13 cellular contexts compared by ENCODE assay signal in the genomic region with DNA sequence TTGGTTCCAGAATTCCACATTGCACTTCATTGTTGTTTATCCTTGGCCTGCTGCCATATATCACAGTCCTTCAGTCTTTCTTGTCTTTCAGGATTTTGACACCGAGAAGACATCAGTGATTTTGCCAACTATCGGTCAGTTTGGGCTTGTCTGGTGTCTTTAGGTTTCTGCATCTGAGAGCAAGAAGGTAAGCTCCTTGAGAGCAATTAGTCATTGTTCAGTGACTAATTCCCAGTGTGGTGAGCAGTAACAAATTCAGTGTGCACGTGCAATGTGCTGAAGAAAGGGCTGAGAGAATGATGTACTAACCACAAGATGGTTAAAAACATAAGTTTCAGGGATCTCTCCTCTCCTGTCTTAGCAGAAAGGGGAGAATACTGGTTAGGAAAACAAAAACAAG. TPM values are rescaled to one million over a fixed set of nuclear protein-coding genes. Genes with fewer than 3 reads are reported as not detected.
A peak's percentile ranks its signal among the peaks of the same experiment; 100 is the strongest.
DNase-seq lines count a peak whose midpoint lies in the region; ATAC-seq, FAIRE-seq and TF ChIP-seq lines count a peak whose summit lies in the region.
"Had no signal": no experiment of that assay in that cellular context is flagged by ENCODE, and none has a peak within 500 bp of the region (broad histone marks: within the 10 kb centered on the region; RNA-seq: fewer than 3 reads in every experiment).

No MANE protein-coding gene starts in this region.

- H3K36me3 ChIP-seq in endothelial cell of umbilical vein (ENCODE audit: control insufficient read depth in 2 of 2, extremely low read depth in 1 of 2, insufficient read depth in 2 of 2, low read length in 2 of 2) (no peaks in the 10 kb centered on the region), small intestine (ENCODE audit: control insufficient read depth in 2 of 2, insufficient read depth in 2 of 2, low read length in 2 of 2) (no peaks in the 10 kb centered on the region)
- H3K36me3 ChIP-seq: BLaER1, gastroesophageal sphincter had no signal

- H3K4me2 ChIP-seq in endothelial cell of umbilical vein (ENCODE audit: insufficient read depth, low read length), result no peak overlapping the region
- H3K4me2 ChIP-seq: BLaER1 had no signal

- 41 to 46% (median 43%) methylated on average over 3 of the region's 3 CpGs for WGBS in small intestine, 3 donors

- H3K9ac ChIP-seq in endothelial cell of umbilical vein (replicated peaks; ENCODE audit: extremely low read depth, insufficient read depth, low read length), result no peak overlapping the region
- H3K9ac ChIP-seq: BLaER1 had no signal

- ATAC-seq in activated T-cell treated with anti-CD3 and anti-CD28 coated beads, Interleukin-2, amount 50 U/mL, for 4 hours, result peak; percentile 74 to 75
- ATAC-seq in HG03175 (IDR thresholded peaks at IDR 0.05; ENCODE audit: unreplicated experiment), result no peak
- ATAC-seq: gastroesophageal sphincter had no signal

- peaks cover 67% of the 10 kb centered on the region for H3K4me1 Mint-ChIP-seq in activated T-cell treated with anti-CD3 and anti-CD28 coated beads, Interleukin-2, amount 50 U/mL, for 4 hours (ENCODE audit: low read depth)

- intact Hi-C loops in endothelial cell of umbilical vein (cut with micrococcal nuclease), result loop anchor here (1.0 kb wide), 1 partner anchor 23 kb away; the partner anchor contains the start of gene MARCHF4

- no TSS peak for BruUV-seq in endothelial cell of umbilical vein (replicated peaks; lab: Mats Ljungman, UMichigan)

- no peaks in the 10 kb centered on the region for H3K9me3 ChIP-seq in endothelial cell of umbilical vein (replicated peaks; ENCODE audit: control insufficient read depth, insufficient read depth, low read length)
- H3K9me3 ChIP-seq in small intestine (ENCODE audit: control insufficient read depth, low read depth), result no peaks in the 10 kb centered on the region
- H3K9me3 ChIP-seq: BLaER1, gastroesophageal sphincter had no signal

- H3K9me3 Mint-ChIP-seq in activated T-cell treated with anti-CD3 and anti-CD28 coated beads, Interleukin-2, amount 50 U/mL, for 4 hours, result no peaks in the 10 kb centered on the region

- no peaks in the 10 kb centered on the region for H4K20me1 ChIP-seq in endothelial cell of umbilical vein (replicated peaks; ENCODE audit: control insufficient read depth, extremely low read depth, insufficient read depth, low read length)
- H4K20me1 ChIP-seq: BLaER1 had no signal

- no peak for DNase-seq in activated T-cell treated with anti-CD3 and anti-CD28 coated beads, Interleukin-2, amount 50 U/mL, for 4 hours
- DNase-seq in activated T-cell treated with anti-CD3 and anti-CD28 coated beads for 4 hours (no peak), RKO (ENCODE audit: low spot score) (peak; percentile 85), endothelial cell of umbilical vein (ENCODE audit: low read depth, low spot score) (peak; percentile 54), small intestine (peak; percentile 17), NCI-H2081 treated with DMSO at 0.1 percent for 48 hours (lab: John Stamatoyannopoulos, UW) (no peak)
- DNase-seq in activated effector memory CD4-positive, alpha-beta T cell treated with anti-CD3 and anti-CD28 coated beads, Interleukin-2, amount 50 U/mL, for 16 hours, result no peak
- DNase-seq: activated CD4-positive, CD25-positive, alpha-beta regulatory T cell; NCI-H1048 had no signal

- H2AFZ ChIP-seq in endothelial cell of umbilical vein (ENCODE audit: low read depth, low read length), result no peak overlapping the region

- H3K9me1 ChIP-seq in endothelial cell of umbilical vein (replicated peaks; ENCODE audit: control insufficient read depth, extremely low read depth, insufficient read depth, low read length), result no peaks in the 10 kb centered on the region

- no peak overlapping the region for H3K4me3 Mint-ChIP-seq in activated T-cell treated with anti-CD3 and anti-CD28 coated beads, Interleukin-2, amount 50 U/mL, for 4 hours

- dilution Hi-C loops in endothelial cell of umbilical vein (cut with MboI; ENCODE audit: extremely low pct_ligation_motif_present, low sequenced_read_pairs), result no loop called here

- H3K27me3 Mint-ChIP-seq in activated T-cell treated with anti-CD3 and anti-CD28 coated beads, Interleukin-2, amount 50 U/mL, for 4 hours (ENCODE audit: low read depth), result no peaks in the 10 kb centered on the region

- H3K79me2 ChIP-seq in endothelial cell of umbilical vein (ENCODE audit: control insufficient read depth, insufficient read depth, low read length), result peaks cover 2% of the 10 kb centered on the region

- no peak for TF ChIP-seq CTCF in endothelial cell of umbilical vein (IDR thresholded peaks at IDR 0.05; ENCODE audit: extremely low read depth in 1 of 2, insufficient read depth in 1 of 2, low read depth in 1 of 2, low read length in 2 of 2)

- no peaks in the 10 kb centered on the region for H3K36me3 Mint-ChIP-seq in activated T-cell treated with anti-CD3 and anti-CD28 coated beads, Interleukin-2, amount 50 U/mL, for 4 hours (ENCODE audit: insufficient read depth)

- CTCF ChIA-PET in endothelial cell of umbilical vein (lab: Charles Lee), result interaction anchor here (1.1 to 2.0 kb wide), 4 partner anchors 9 to 54 kb away, joined by 3 to 6 read pairs (median 5); no protein-coding TSS in a partner anchor

- peak; percentile 87 for FAIRE-seq in endothelial cell of umbilical vein (lab: Jason Lieb, UNC)
- no peak for FAIRE-seq in small intestine (lab: Jason Lieb, UNC)

- H3K27ac ChIP-seq in endothelial cell of umbilical vein (ENCODE audit: insufficient read depth, low read depth, low read length) (no peak overlapping the region), small intestine (ENCODE audit: low read depth in 1 of 2, low read length in 1 of 2) (peak overlapping the region in 1 of 2 donors; percentile 20)
- H3K27ac ChIP-seq: BLaER1, gastroesophageal sphincter had no signal

- POLR2A ChIA-PET in endothelial cell of umbilical vein (lab: Charles Lee), result no interaction called here

- no peaks in the 10 kb centered on the region for H3K27me3 ChIP-seq in endothelial cell of umbilical vein (ENCODE audit: control insufficient read depth in 2 of 2, insufficient read depth in 2 of 2, low read length in 2 of 2)
- H3K27me3 ChIP-seq in small intestine (ENCODE audit: control insufficient read depth in 2 of 2, insufficient read depth in 2 of 2, low read length in 2 of 2), result no peaks in the 10 kb centered on the region
- H3K27me3 ChIP-seq: BLaER1 had no signal

- no peak for TF ChIP-seq POLR2A in endothelial cell of umbilical vein (IDR thresholded peaks at IDR 0.05; ENCODE audit: low read depth, low read length)

- H3K4me3 ChIP-seq in endothelial cell of umbilical vein (replicated peaks in 1 of 3; ENCODE audit: insufficient read depth in 1 of 3, low read depth in 1 of 3, low read length in 3 of 3) (no peak overlapping the region), small intestine (ENCODE audit: low read depth in 1 of 2, low read length in 2 of 2) (no peak overlapping the region)
- H3K4me3 ChIP-seq: BLaER1, gastroesophageal sphincter, skin epidermis had no signal

- H3K4me1 ChIP-seq in endothelial cell of umbilical vein (ENCODE audit: control insufficient read depth, extremely low read depth, insufficient read depth, low read length) (peaks cover 13% of the 10 kb centered on the region), small intestine (ENCODE audit: control insufficient read depth in 2 of 2, insufficient read depth in 1 of 2, low read depth in 1 of 2, low read length in 1 of 2) (peaks cover 0 to 2% of the 10 kb centered on the region in 2 donors)
- H3K4me1 ChIP-seq: gastroesophageal sphincter had no signal

TF ChIP-seq in endothelial cell of umbilical vein, 7 proteins besides CTCF, POLR2A, EP300 and RAD21:
- TF ChIP-seq MYC (IDR thresholded peaks at IDR 0.05; ENCODE audit: low read depth, low read length), result no peak
- peak; percentile 61 for TF ChIP-seq FOS (IDR thresholded peaks at IDR 0.05; ENCODE audit: borderline replicate concordance, insufficient read depth, low read length)
- no peak for TF ChIP-seq POLR2AphosphoS5 (IDR thresholded peaks at IDR 0.05; ENCODE audit: insufficient read depth, low read depth, low read length)
- TF ChIP-seq JUN (IDR thresholded peaks at IDR 0.05; ENCODE audit: borderline replicate concordance, insufficient read depth, insufficient read length, low read depth), result peak; percentile 45
- TF ChIP-seq GATA2 (IDR thresholded peaks at IDR 0.05; ENCODE audit: insufficient read depth, insufficient read length, low read depth, low read length), result no peak

RNA-seq across cellular contexts. Expression of gene MARCHF4, which starts 23.4 kb away (rescaled TPM):
- total RNA-seq in activated T-cell treated with anti-CD3 and anti-CD28 coated beads, Interleukin-2, amount 50 U/mL, for 4 hours, result not detected
- total RNA-seq in endothelial cell of umbilical vein, result 21.5 and 25.2 TPM in 2 replicates
- 11.3 and 11.7 TPM in 2 replicates for polyA plus RNA-seq in endothelial cell of umbilical vein
- 12.3 and 12.4 TPM in 2 replicates for polyA plus RNA-seq in endothelial cell of umbilical vein (2011; cell fraction: cytosol; rRNA removed)
- 7.8 and 8.5 TPM in 2 replicates for polyA plus RNA-seq in endothelial cell of umbilical vein (2011; cell fraction: nucleus; rRNA removed)
- polyA plus RNA-seq in endothelial cell of umbilical vein (2012), result 21.6 and 29.0 TPM in 2 replicates
- polyA minus RNA-seq in endothelial cell of umbilical vein, result 10.8 and 12.8 TPM in 2 replicates
- polyA minus RNA-seq in endothelial cell of umbilical vein (2011; cell fraction: cytosol; rRNA and poly(A)+ RNA removed), result not detected
- 9.0 and 10.9 TPM in 2 replicates for polyA minus RNA-seq in endothelial cell of umbilical vein (2011; cell fraction: nucleus; rRNA and poly(A)+ RNA removed)
- under 1 TPM in 2 of 3 donors, not detected in 1; 0.27 to 0.82 TPM for polyA plus RNA-seq in small intestine
- total RNA-seq: gastroesophageal sphincter had no signal

Comparison
In these comparisons a context has a peak if more than half of its experiments do, and no peak if none do; other contexts are left out.
1. DNase-seq: peak in RKO (single experiment), endothelial cell of umbilical vein (single experiment) and small intestine (single experiment); none in activated T-cell treated with anti-CD3 and anti-CD28 coated beads, Interleukin-2, amount 50 U/mL, for 4 hours (single experiment), activated T-cell treated with anti-CD3 and anti-CD28 coated beads for 4 hours (single experiment), NCI-H2081 treated with DMSO at 0.1 percent for 48 hours (single experiment) and activated effector memory CD4-positive, alpha-beta T cell treated with anti-CD3 and anti-CD28 coated beads, Interleukin-2, amount 50 U/mL, for 16 hours (single experiment).
2. RNA of gene MARCHF4, which starts 23.4 kb away (total RNA-seq): 21.5 to 25.2 TPM in endothelial cell of umbilical vein; not detected in activated T-cell treated with anti-CD3 and anti-CD28 coated beads, Interleukin-2, amount 50 U/mL, for 4 hours; every median in the first group is over 10 times any median in the second.